ENCODE assay signal across 12 cellular contexts in the genomic region with DNA sequence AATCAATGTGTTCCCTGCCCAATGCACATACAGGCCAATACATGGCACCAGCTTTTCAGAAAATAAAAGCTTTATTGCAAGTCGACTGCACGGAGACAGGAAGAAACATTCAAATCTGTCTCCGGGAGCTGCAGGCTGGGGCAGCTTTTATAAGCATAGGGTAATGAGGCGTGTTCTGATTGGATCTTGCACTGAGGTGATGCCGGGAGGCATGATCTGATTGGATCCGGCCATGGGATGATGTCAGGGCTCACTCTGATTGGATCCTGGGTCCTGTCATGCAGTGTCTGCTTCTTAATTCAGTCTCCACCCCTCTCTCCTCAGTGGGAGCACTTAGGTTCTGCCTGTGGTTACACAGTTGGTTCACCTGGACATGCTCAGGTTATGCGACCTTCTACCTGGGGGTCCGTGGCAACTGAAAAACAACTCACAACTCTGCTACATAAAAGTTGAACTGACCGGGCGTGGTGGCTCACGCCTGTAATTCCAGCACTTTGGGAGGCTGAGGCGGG. TPM values are rescaled to one million over a fixed set of nuclear protein-coding genes. Genes with fewer than 3 reads are reported as not detected.
DNase-seq lines count a peak whose midpoint lies in the region; ATAC-seq, FAIRE-seq and TF ChIP-seq lines count a peak whose summit lies in the region.
"Had no signal": no experiment of that assay in that cellular context is flagged by ENCODE, and none has a peak within 500 bp of the region (broad histone marks: within the 10 kb centered on the region; RNA-seq: fewer than 3 reads in every experiment).

No MANE protein-coding gene starts in this region.

- H3K36me3 ChIP-seq in cardiac muscle cell (no peaks in the 10 kb centered on the region), heart right ventricle (no peaks in the 10 kb centered on the region), GM12878 (ENCODE audit: control insufficient read depth in 2 of 2, insufficient read depth in 2 of 2, low read length in 1 of 2) (no peaks in the 10 kb centered on the region)
- H3K36me3 ChIP-seq: Peyer's patch had no signal

- no peak for ATAC-seq in heart right ventricle
- ATAC-seq in GM12878, result peak; percentile 91
- ATAC-seq in GM19035 (IDR thresholded peaks at IDR 0.05; ENCODE audit: unreplicated experiment), result no peak

- no peak for TF ChIP-seq RAD21 in GM12878 (IDR thresholded peaks at IDR 0.05; ENCODE audit: insufficient read depth, low read depth, low read length)

- no TSS peak for BruUV-seq in GM12878 (replicated peaks; lab: Mats Ljungman, UMichigan)

- H3K4me1 ChIP-seq in cardiac muscle cell (ENCODE audit: low read depth), result no peaks in the 10 kb centered on the region
- H3K4me1 ChIP-seq in heart right ventricle, result no peaks in the 10 kb centered on the region
- no peaks in the 10 kb centered on the region; the same call in 1 of the 2 replicates for H3K4me1 ChIP-seq in GM12878 (ENCODE audit: control insufficient read depth, insufficient read depth, low read length)
- H3K4me1 ChIP-seq: Peyer's patch had no signal

- H3K27me3 Mint-ChIP-seq in stimulated activated naive CD8-positive, alpha-beta T cell treated with anti-CD3 and anti-CD28 coated beads, Interleukin-15, Interleukin-2, amounts not matched to agents 100 ng/mL and 50 ng/mL, for 24 hours, result peaks cover 5% of the 10 kb centered on the region

- H4K20me1 ChIP-seq in GM12878 (ENCODE audit: control insufficient read depth, insufficient read depth), result no peaks in the 10 kb centered on the region

- H3K9me3 Mint-ChIP-seq in stimulated activated naive CD8-positive, alpha-beta T cell treated with anti-CD3 and anti-CD28 coated beads, Interleukin-15, Interleukin-2, amounts not matched to agents 100 ng/mL and 50 ng/mL, for 24 hours, result no peaks in the 10 kb centered on the region
- H3K9me3 Mint-ChIP-seq: nephron had no signal

- 65 to 75% methylated on average over 12 of the region's 12 CpGs for WGBS in heart right ventricle, 2 donors
- 50% methylated on average over 12 of the region's 12 CpGs for WGBS in GM12878 (ENCODE audit: insufficient coverage, insufficient replicate concordance, low lambda C conversion rate, missing lambda C conversion rate)

- intact Hi-C loops in heart right ventricle (cut with DNase I) (loop anchor here in 2 of 10 donors (1.0 to 5.0 kb wide), 2 partner anchors 10 to 81 kb away; no protein-coding TSS in a partner anchor), GM12878 (cut with micrococcal nuclease; ENCODE audit: unreplicated experiment) (no loop called here)

- H3K9me3 ChIP-seq in cardiac muscle cell (ENCODE audit: low read depth) (no peaks in the 10 kb centered on the region), heart right ventricle (no peaks in the 10 kb centered on the region), GM12878 (replicated peaks; ENCODE audit: control insufficient read depth, insufficient read depth, low read length) (no peaks in the 10 kb centered on the region; the same call in 2 of the 3 replicates)
- H3K9me3 ChIP-seq: Peyer's patch had no signal

- H3K36me3 Mint-ChIP-seq in stimulated activated naive CD8-positive, alpha-beta T cell treated with anti-CD3 and anti-CD28 coated beads, Interleukin-15, Interleukin-2, amounts not matched to agents 100 ng/mL and 50 ng/mL, for 24 hours (ENCODE audit: low read depth), result no peaks in the 10 kb centered on the region

- no peak for FAIRE-seq in GM12878 (lab: Jason Lieb, UNC)
- FAIRE-seq: colon had no signal

- H3K27me3 ChIP-seq in cardiac muscle cell (no peaks in the 10 kb centered on the region), heart right ventricle (no peaks in the 10 kb centered on the region), GM12878 (replicated peaks in 1 of 2; ENCODE audit: control insufficient read depth in 2 of 2, insufficient read depth in 2 of 2, low read length in 1 of 2) (no peaks in the 10 kb centered on the region)
- H3K27me3 ChIP-seq: Peyer's patch had no signal

- TF ChIP-seq POLR2A in GM12878 (IDR thresholded peaks at IDR 0.05; ENCODE audit: low read depth, low read length), result peak; percentile 38; the same call in 1 of the 2 replicates

- DNase-seq in cardiac muscle cell (ENCODE audit: low read depth in 1 of 2, low spot score in 1 of 2) (peak; percentile 13 to 34), heart right ventricle (no peak), NCI-H146 treated with DMSO at 0.1 percent for 48 hours (lab: John Stamatoyannopoulos, UW; ENCODE audit: unreplicated experiment) (peak; percentile 33), GM12878 (ENCODE audit: low read depth, low spot score) (peak; percentile 39), HK-2 (ENCODE audit: unreplicated experiment) (no peak), RWPE1 (ENCODE audit: low spot score) (no peak)

- H3K27ac ChIP-seq in cardiac muscle cell, result peak overlapping the region; percentile 69
- H3K27ac ChIP-seq in heart right ventricle, result no peak overlapping the region
- peak overlapping the region; percentile 24; the same call in 1 of the 2 replicates for H3K27ac ChIP-seq in GM12878 (ENCODE audit: control insufficient read depth, insufficient read depth)
- no peak overlapping the region for H3K27ac ChIP-seq in RWPE1

- no peak overlapping the region for H3K4me3 ChIP-seq in cardiac muscle cell
- no peak overlapping the region for H3K4me3 ChIP-seq in heart right ventricle
- no peak overlapping the region for H3K4me3 ChIP-seq in GM12878
- H3K4me3 ChIP-seq: Peyer's patch had no signal

- H3K9ac ChIP-seq in GM12878 (ENCODE audit: control insufficient read depth, insufficient read depth, low read length), result no peak overlapping the region

- peaks cover 4% of the 10 kb centered on the region for H3K4me1 Mint-ChIP-seq in stimulated activated naive CD8-positive, alpha-beta T cell treated with anti-CD3 and anti-CD28 coated beads, Interleukin-15, Interleukin-2, amounts not matched to agents 100 ng/mL and 50 ng/mL, for 24 hours (ENCODE audit: low read depth)

- 0 out of 2 replicates have a peak overlapping the region, but pooled peaks have one; percentile 33 for H3K4me2 ChIP-seq in GM12878 (ENCODE audit: control insufficient read depth, insufficient read depth)

- RAD21 ChIA-PET in GM12878 (lab: Charles Lee; ENCODE audit: unreplicated experiment), result interaction anchor here (0.8 to 1.1 kb wide), 5 partner anchors 32 to 94 kb away, joined by 3 to 4 read pairs (median 3); partner anchors contain the start of gene CERS4

- no peak overlapping the region for H3K4me3 Mint-ChIP-seq in stimulated activated naive CD8-positive, alpha-beta T cell treated with anti-CD3 and anti-CD28 coated beads, Interleukin-15, Interleukin-2, amounts not matched to agents 100 ng/mL and 50 ng/mL, for 24 hours
- H3K4me3 Mint-ChIP-seq: nephron had no signal

- TF ChIP-seq EP300 in GM12878 (IDR thresholded peaks at IDR 0.05; ENCODE audit: borderline replicate concordance in 1 of 2, control insufficient read depth in 1 of 2, low read depth in 2 of 2, low read length in 2 of 2), result no peak

- CTCF ChIA-PET in GM12878 (lab: Yijun Ruan, JAX), result interaction anchor here (0.7 to 1.4 kb wide), 9 partner anchors 14 to 146 kb away, joined by 3 to 5 read pairs (median 3); no protein-coding TSS in a partner anchor
- CTCF ChIA-PET in RWPE1 (lab: Yijun Ruan, JAX), result interaction anchor here (0.5 kb wide), 1 partner anchor 91 kb away, joined by 3 read pairs; no protein-coding TSS in a partner anchor

- in situ Hi-C loops in GM12878 (cut with MboI), result no loop called here

- POLR2A ChIA-PET in GM12878 (lab: Charles Lee) (interaction anchor here (0.6 to 1.0 kb wide), 3 partner anchors 35 to 82 kb away, joined by 3 to 4 read pairs (median 4); no protein-coding TSS in a partner anchor), RWPE1 (lab: Yijun Ruan, JAX; ENCODE audit: low non-redundant PET) (no interaction called here)

- SMC1A ChIA-PET in GM12878 (lab: Charles Lee; ENCODE audit: uncharacterized antibody, unreplicated experiment), result interaction anchor here (1.2 to 1.6 kb wide), 3 partner anchors 78 to 106 kb away, joined by 3 to 14 read pairs (median 4); no protein-coding TSS in a partner anchor

- TF ChIP-seq CTCF in cardiac muscle cell (IDR thresholded peaks at IDR 0.05; ENCODE audit: low read depth, low read length), result no peak
- no peak for TF ChIP-seq CTCF in heart right ventricle (IDR thresholded peaks at IDR 0.05)
- TF ChIP-seq CTCF in GM12878 (IDR thresholded peaks at IDR 0.05 in 2 of 3, conservative IDR thresholded peaks at IDR 0.05 in 1 of 3; ENCODE audit: control insufficient read depth in 2 of 3, extremely low read depth in 1 of 3, insufficient read depth in 1 of 3, low read depth in 3 of 3, low read length in 3 of 3), result no peak
- no peak for TF ChIP-seq CTCF in RWPE1 (conservative IDR thresholded peaks at IDR 0.05; ENCODE audit: low read depth)

- peak overlapping the region; percentile 29; the same call in 1 of the 2 replicates for H2AFZ ChIP-seq in GM12878 (ENCODE audit: control insufficient read depth, low read depth, low read length)

- H3K27ac Mint-ChIP-seq in stimulated activated naive CD8-positive, alpha-beta T cell treated with anti-CD3 and anti-CD28 coated beads, Interleukin-15, Interleukin-2, amounts not matched to agents 100 ng/mL and 50 ng/mL, for 24 hours, result peak overlapping the region; percentile 4

- no peaks in the 10 kb centered on the region for H3K79me2 ChIP-seq in GM12878 (ENCODE audit: control insufficient read depth, insufficient read depth, low read length)

RNA-seq across cellular contexts. Expression of gene FBN3, which starts 11.8 kb away (rescaled TPM):
- total RNA-seq in cardiac muscle cell (6.6 and 15.1 TPM in 2 replicates), heart right ventricle (under 1 TPM in 3 of 10 donors, not detected in 7; 0.05 to 0.26 (median 0.06) TPM), GM12878 (2014; rRNA removed) (not detected in 2 replicates), GM12878 (2014; rRNA removed; fragmentation: Illumina TruSeq; extraction: Trizol) (not detected in 2 replicates), GM12878 (2021) (0.03 and 0.05 TPM in 2 replicates)
- polyA plus RNA-seq in cardiac muscle cell (5.6 and 6.2 TPM in 2 replicates), heart right ventricle (not detected), GM12878 (2011; rRNA removed) (not detected in 2 replicates), GM12878 (2014; fragmentation: Illumina TruSeq; extraction: Trizol) (not detected in 2 replicates), GM12878 (2014; fragmentation: Nextera tagmentation; extraction: Ambion mirVana) (not detected), GM12878 (2014; rRNA removed) (not detected in 2 replicates), GM12878 (2016; fragmentation: Nextera tagmentation; extraction: Ambion mirVana) (not detected)
- total RNA-seq in GM12878 (2013; cell fraction: nucleolus; rRNA removed), result not detected in 2 replicates
- polyA plus RNA-seq in GM12878 (2011; ENCODE audit: low read depth), result not detected
- polyA plus RNA-seq in GM12878 (2011; cell fraction: cytosol; rRNA removed), result under 0.01 and 0.19 TPM in 2 replicates
- polyA plus RNA-seq in GM12878 (2011; cell fraction: nucleus; rRNA removed), result 0.27 and 0.59 TPM in 2 replicates
- 0.01 TPM in 2 replicates for polyA plus RNA-seq in GM12878 (2012)
- polyA minus RNA-seq in GM12878 (2011; rRNA and poly(A)+ RNA removed), result not detected in 2 replicates
- polyA minus RNA-seq in GM12878 (2011; cell fraction: cytosol; rRNA and poly(A)+ RNA removed), result not detected in 2 replicates
- not detected in 2 replicates for polyA minus RNA-seq in GM12878 (2011; cell fraction: nucleus; rRNA and poly(A)+ RNA removed)
- polyA plus RNA-seq: urinary bladder had no signal

RNA-seq across cellular contexts. Expression of gene CERS4, which starts 48.0 kb away (rescaled TPM):
- 82.7 and 112 TPM in 2 replicates for total RNA-seq in cardiac muscle cell
- polyA plus RNA-seq in cardiac muscle cell, result 56.2 and 56.7 TPM in 2 replicates
- 10 to 100 TPM; 13.9 to 25.0 (median 17.7) TPM for total RNA-seq in heart right ventricle
- 10 to 100 TPM; 19.5 to 28.9 TPM for polyA plus RNA-seq in heart right ventricle
- total RNA-seq in GM12878 (2013; cell fraction: nucleolus; rRNA removed), result 93.8 and 104 TPM in 2 replicates
- 46.3 and 46.8 TPM in 2 replicates for total RNA-seq in GM12878 (2014; rRNA removed)
- 17.3 and 18.2 TPM in 2 replicates for total RNA-seq in GM12878 (2014; rRNA removed; fragmentation: Illumina TruSeq; extraction: Trizol)
- total RNA-seq in GM12878 (2021), result 41.7 and 43.1 TPM in 2 replicates
- polyA plus RNA-seq in GM12878 (2011; ENCODE audit: low read depth), result 7.7 TPM
- polyA plus RNA-seq in GM12878 (2011; rRNA removed), result 29.5 and 62.1 TPM in 2 replicates
- polyA plus RNA-seq in GM12878 (2011; cell fraction: cytosol; rRNA removed), result 70.2 and 82.3 TPM in 2 replicates
- polyA plus RNA-seq in GM12878 (2011; cell fraction: nucleus; rRNA removed), result 88.0 and 94.5 TPM in 2 replicates
- polyA plus RNA-seq in GM12878 (2012), result 23.1 and 31.6 TPM in 2 replicates
- 12.7 and 16.2 TPM in 2 replicates for polyA plus RNA-seq in GM12878 (2014; fragmentation: Illumina TruSeq; extraction: Trizol)
- 1 to 10 TPM in 1 of 2 experiments, under 1 TPM in 1; 0.34 to 1.9 TPM for polyA plus RNA-seq in GM12878 (2014; fragmentation: Nextera tagmentation; extraction: Ambion mirVana)
- 53.6 and 55.4 TPM in 2 replicates for polyA plus RNA-seq in GM12878 (2014; rRNA removed)
- polyA plus RNA-seq in GM12878 (2016; fragmentation: Nextera tagmentation; extraction: Ambion mirVana), result 10 to 100 TPM; 19.9 to 21.6 TPM
- polyA minus RNA-seq in GM12878 (2011; rRNA and poly(A)+ RNA removed), result 68.0 and 73.3 TPM in 2 replicates
- 18.3 and 19.1 TPM in 2 replicates for polyA minus RNA-seq in GM12878 (2011; cell fraction: cytosol; rRNA and poly(A)+ RNA removed)
- 24.3 and 31.7 TPM in 2 replicates for polyA minus RNA-seq in GM12878 (2011; cell fraction: nucleus; rRNA and poly(A)+ RNA removed)

Comparison
In these comparisons a context has a peak if more than half of its experiments do, and no peak if none do; other contexts are left out.
1. DNase-seq: peak in cardiac muscle cell (2 of 2), NCI-H146 treated with DMSO at 0.1 percent for 48 hours (single experiment) and GM12878 (single experiment); none in heart right ventricle (0 of 2), HK-2 (single experiment) and RWPE1 (single experiment).
2. H3K27ac ChIP-seq: peak in cardiac muscle cell (single experiment) and GM12878 (single experiment); none in heart right ventricle (0 of 10) and RWPE1 (single experiment).